8 cellular contexts compared by ENCODE assay signal in genomic region chr3:14377838-14378169, GRCh38. TPM values are rescaled to one million over a fixed set of nuclear protein-coding genes. Genes with fewer than 3 reads are reported as not detected.
DNase-seq lines count a peak whose midpoint lies in the region; ATAC-seq and TF ChIP-seq lines count a peak whose summit lies in the region.

No MANE protein-coding gene starts in this region.

- H3K4me1 ChIP-seq in neutrophil (ENCODE audit: control insufficient read depth in 1 of 2, insufficient read depth in 1 of 2, low read depth in 1 of 2, low read length in 1 of 2) (peaks cover 65 to 96% of the 10 kb centered on the region in 2 experiments), SJCRH30 (peaks cover 44% of the 10 kb centered on the region)

- peaks cover 40% of the 10 kb centered on the region for H3K4me1 Mint-ChIP-seq in activated CD8-positive, alpha-beta T cell treated with anti-CD3 and anti-CD28 coated beads, Interleukin-2, amount 10 ng/mL, durations not matched to agents 7 days and 5 days (ENCODE audit: low read depth)
- no peaks in the 10 kb centered on the region for H3K4me1 Mint-ChIP-seq in endothelial cell (ENCODE audit: unreplicated experiment)

- DNase-seq in activated CD8-positive, alpha-beta T cell treated with anti-CD3 and anti-CD28 coated beads, Interleukin-2, amount 10 ng/mL, durations not matched to agents 7 days and 5 days, result peak; percentile 77
- DNase-seq in endothelial cell (ENCODE audit: low spot score) (no peak), SJCRH30 (no peak)

- CTCF ChIA-PET in activated CD8-positive, alpha-beta T cell treated with anti-CD3 and anti-CD28 coated beads, Interleukin-2, amount 10 ng/mL, durations not matched to agents 7 days and 5 days (lab: Charles Lee), result interaction anchor here (1.3 to 1.7 kb wide), 3 partner anchors 9 to 174 kb away, joined by 3 to 6 read pairs (median 3); no protein-coding TSS in a partner anchor

- H3K4me3 ChIP-seq in neutrophil (ENCODE audit: low read depth in 1 of 2, low read length in 1 of 2) (peak overlapping the region; percentile 40 to 49), SJCRH30 (no peak overlapping the region)

- TF ChIP-seq CTCF in neutrophil (IDR thresholded peaks at IDR 0.05) (peak; percentile 18), endothelial cell (IDR thresholded peaks at IDR 0.05; ENCODE audit: unreplicated experiment) (no peak)

- ATAC-seq in GM18502 (IDR thresholded peaks at IDR 0.05; ENCODE audit: poor library complexity, unreplicated experiment) (peak; percentile 72), HG03066 (IDR thresholded peaks at IDR 0.05; ENCODE audit: low read depth, unreplicated experiment) (peak; percentile 55), GM19023 (IDR thresholded peaks at IDR 0.05; ENCODE audit: unreplicated experiment) (no peak), GM18505 (IDR thresholded peaks at IDR 0.05; ENCODE audit: unreplicated experiment) (no peak)
- ATAC-seq in activated CD8-positive, alpha-beta T cell treated with anti-CD3 and anti-CD28 coated beads, Interleukin-2, amount 10 ng/mL, durations not matched to agents 7 days and 5 days, result peak; percentile 93

- H3K9me3 ChIP-seq in neutrophil (no peaks in the 10 kb centered on the region), SJCRH30 (replicated peaks) (no peaks in the 10 kb centered on the region)

- TF ChIP-seq POLR2A in GM18505 (IDR thresholded peaks at IDR 0.05; ENCODE audit: borderline replicate concordance, extremely low read depth, insufficient read depth, insufficient read length), result no peak

- POLR2A ChIA-PET in activated CD8-positive, alpha-beta T cell treated with anti-CD3 and anti-CD28 coated beads, Interleukin-2, amount 10 ng/mL, durations not matched to agents 7 days and 5 days (lab: Charles Lee), result interaction anchor here (1.5 to 2.7 kb wide), 3 partner anchors 9 to 54 kb away, joined by 5 to 7 read pairs (median 6); partner anchors contain the start of gene SLC6A6

- H3K27ac ChIP-seq in neutrophil (peak overlapping the region; percentile 95), SJCRH30 (no peak overlapping the region)

- H3K36me3 ChIP-seq in neutrophil, result no peaks in the 10 kb centered on the region
- H3K36me3 ChIP-seq in SJCRH30, result no peaks in the 10 kb centered on the region

- H3K27me3 Mint-ChIP-seq in activated CD8-positive, alpha-beta T cell treated with anti-CD3 and anti-CD28 coated beads, Interleukin-2, amount 10 ng/mL, durations not matched to agents 7 days and 5 days (ENCODE audit: low read depth), result peaks cover 5% of the 10 kb centered on the region
- H3K27me3 Mint-ChIP-seq in endothelial cell (ENCODE audit: unreplicated experiment), result peaks cover 12% of the 10 kb centered on the region

- no peaks in the 10 kb centered on the region for H3K27me3 ChIP-seq in neutrophil
- H3K27me3 ChIP-seq in SJCRH30, result no peaks in the 10 kb centered on the region

- peak overlapping the region; percentile 30 for H3K4me3 Mint-ChIP-seq in activated CD8-positive, alpha-beta T cell treated with anti-CD3 and anti-CD28 coated beads, Interleukin-2, amount 10 ng/mL, durations not matched to agents 7 days and 5 days
- no peak overlapping the region for H3K4me3 Mint-ChIP-seq in endothelial cell (ENCODE audit: unreplicated experiment)

- H3K36me3 Mint-ChIP-seq in activated CD8-positive, alpha-beta T cell treated with anti-CD3 and anti-CD28 coated beads, Interleukin-2, amount 10 ng/mL, durations not matched to agents 7 days and 5 days (ENCODE audit: low read depth), result no peaks in the 10 kb centered on the region
- H3K36me3 Mint-ChIP-seq in endothelial cell (ENCODE audit: low read depth, unreplicated experiment), result no peaks in the 10 kb centered on the region

- peak overlapping the region; percentile 92 for H3K27ac Mint-ChIP-seq in activated CD8-positive, alpha-beta T cell treated with anti-CD3 and anti-CD28 coated beads, Interleukin-2, amount 10 ng/mL, durations not matched to agents 7 days and 5 days
- no peak overlapping the region for H3K27ac Mint-ChIP-seq in endothelial cell (ENCODE audit: unreplicated experiment)

- H3K9me3 Mint-ChIP-seq in activated CD8-positive, alpha-beta T cell treated with anti-CD3 and anti-CD28 coated beads, Interleukin-2, amount 10 ng/mL, durations not matched to agents 7 days and 5 days (ENCODE audit: insufficient read depth), result peaks cover 4% of the 10 kb centered on the region
- H3K9me3 Mint-ChIP-seq in endothelial cell (ENCODE audit: unreplicated experiment), result no peaks in the 10 kb centered on the region

RNA-seq across cellular contexts. Expression of gene SLC6A6, which starts 24.6 kb away (rescaled TPM):
- total RNA-seq in activated CD8-positive, alpha-beta T cell treated with anti-CD3 and anti-CD28 coated beads, Interleukin-2, amount 10 ng/mL, durations not matched to agents 7 days and 5 days, result 10 to 100 TPM; 36.8 to 37.9 TPM
- total RNA-seq in endothelial cell (ENCODE audit: unreplicated experiment), result 46.3 TPM
- total RNA-seq in SJCRH30 (2014; rRNA removed; shearing (Covaris generic)), result 10.5 and 10.9 TPM in 2 replicates

Comparison
In these comparisons a context has a peak if more than half of its experiments do, and no peak if none do; other contexts are left out.
1. ATAC-seq: peak in GM18502 (single experiment), HG03066 (single experiment) and activated CD8-positive, alpha-beta T cell treated with anti-CD3 and anti-CD28 coated beads, Interleukin-2, amount 10 ng/mL, durations not matched to agents 7 days and 5 days (single experiment); none in GM19023 (single experiment) and GM18505 (single experiment).